8 cellular contexts compared by ENCODE assay signal in genomic region chr12:113299619-113300237, GRCh38. TPM values are rescaled to one million over a fixed set of nuclear protein-coding genes. Genes with fewer than 3 reads are reported as not detected.
DNase-seq lines count a peak whose midpoint lies in the region; ATAC-seq and TF ChIP-seq lines count a peak whose summit lies in the region.

No MANE protein-coding gene starts in this region.

- H3K27ac Mint-ChIP-seq in T-cell, result peak overlapping the region; percentile 46 to 77
- H3K27ac Mint-ChIP-seq in CD4-positive, alpha-beta T cell, result no peak overlapping the region

- H3K4me2 ChIP-seq in GM23248 (ENCODE audit: unreplicated experiment), result peak overlapping the region; percentile 65

- H3F3A ChIP-seq in GM23248 (ENCODE audit: insufficient read depth), result no peaks in the 10 kb centered on the region

- peak; percentile 91 for DNase-seq in GM23248
- DNase-seq in T-cell, result no peak
- DNase-seq in glomerular visceral epithelial cell (ENCODE audit: extremely low spot score), result peak; percentile 91
- DNase-seq in renal cortical epithelial cell (ENCODE audit: low read depth), result peak; percentile 89
- no peak for DNase-seq in mesenteric fat pad (ENCODE audit: low spot score)
- no peak for DNase-seq in CD4-positive, alpha-beta T cell

- no peaks in the 10 kb centered on the region for H3K27me3 ChIP-seq in GM23248 (replicated peaks; ENCODE audit: insufficient read depth)
- H3K27me3 ChIP-seq in CD4-positive, alpha-beta T cell (ENCODE audit: control insufficient read depth, insufficient read depth, low read length), result no peaks in the 10 kb centered on the region

- peaks cover 17% of the 10 kb centered on the region for H3K4me1 ChIP-seq in GM23248 (ENCODE audit: insufficient read depth)

- H3K27me3 Mint-ChIP-seq in T-cell, result no peaks in the 10 kb centered on the region
- H3K27me3 Mint-ChIP-seq in CD4-positive, alpha-beta T cell, result no peaks in the 10 kb centered on the region

- in situ Hi-C loops in GM23248 (cut with MboI), result no loop called here

- H3K79me2 ChIP-seq in GM23248 (ENCODE audit: insufficient read depth), result no peaks in the 10 kb centered on the region

- H3K36me3 Mint-ChIP-seq in T-cell, result peaks cover 25% of the 10 kb centered on the region
- H3K36me3 Mint-ChIP-seq in CD4-positive, alpha-beta T cell (ENCODE audit: low read depth), result peaks cover 65% of the 10 kb centered on the region

- peaks cover 13 to 19% (median 19%) of the 10 kb centered on the region in 3 donors for H3K4me1 Mint-ChIP-seq in T-cell
- peaks cover 15% of the 10 kb centered on the region for H3K4me1 Mint-ChIP-seq in CD4-positive, alpha-beta T cell (ENCODE audit: low read depth)

- no peaks in the 10 kb centered on the region for H3K36me3 ChIP-seq in GM23248 (ENCODE audit: low read depth)

- H3K4me3 Mint-ChIP-seq in T-cell, result no peak overlapping the region
- H3K4me3 Mint-ChIP-seq in CD4-positive, alpha-beta T cell, result no peak overlapping the region

- peak overlapping the region; percentile 84 for H3K27ac ChIP-seq in GM23248
- H3K27ac ChIP-seq in CD4-positive, alpha-beta T cell (ENCODE audit: low read depth, low read length), result no peak overlapping the region

- H3K4me3 ChIP-seq in GM23248, result peak overlapping the region; percentile 11; the same call in 1 of the 2 replicates

- TF ChIP-seq CTCF in CD4-positive, alpha-beta T cell (IDR thresholded peaks at IDR 0.05), result no peak

- H4K20me1 ChIP-seq in GM23248 (ENCODE audit: insufficient read depth), result no peaks in the 10 kb centered on the region

- CTCF ChIA-PET in T-cell (lab: Charles Lee), result no interaction called here
- CTCF ChIA-PET in CD4-positive, alpha-beta T cell (lab: Charles Lee), result no interaction called here

- no peaks in the 10 kb centered on the region for H3K9me3 Mint-ChIP-seq in T-cell
- no peaks in the 10 kb centered on the region for H3K9me3 Mint-ChIP-seq in CD4-positive, alpha-beta T cell

- no peaks in the 10 kb centered on the region for H3K9me3 ChIP-seq in GM23248 (ENCODE audit: low read depth)
- no peaks in the 10 kb centered on the region for H3K9me3 ChIP-seq in CD4-positive, alpha-beta T cell (ENCODE audit: control insufficient read depth, low read length)

- intact Hi-C loops in CD4-positive, alpha-beta T cell (cut with DNase I, micrococcal nuclease), result no loop called here

- ATAC-seq in T-cell (replicated peaks in 1 of 4) (no peak), GM21381 (IDR thresholded peaks at IDR 0.05; ENCODE audit: unreplicated experiment) (no peak), GM18519 (IDR thresholded peaks at IDR 0.05; ENCODE audit: low FRiP score, unreplicated experiment) (no peak)
- no peak for ATAC-seq in CD4-positive, alpha-beta T cell (ENCODE audit: poor library complexity)

- WGBS in GM23248 (ENCODE audit: low coverage in 1 of 2, low lambda C conversion rate in 2 of 2, missing lambda C conversion rate in 2 of 2), 2 experiments, result 10% methylated on average over 14 of the region's 14 CpGs

- POLR2A ChIA-PET in T-cell (lab: Charles Lee), result no interaction called here
- POLR2A ChIA-PET in CD4-positive, alpha-beta T cell (lab: Charles Lee), result no interaction called here

- no peaks in the 10 kb centered on the region for H3K9me2 ChIP-seq in GM23248 (ENCODE audit: insufficient read depth)

- H3K9ac ChIP-seq in GM23248, result peak overlapping the region; percentile 81

- H2AFZ ChIP-seq in GM23248, result peak overlapping the region; percentile 59

RNA-seq across cellular contexts. Expression of gene SLC8B1, which starts 35.2 kb away (rescaled TPM):
- 5.8 and 6.6 TPM in 2 replicates for total RNA-seq in GM23248 (2014; rRNA removed; shearing (Covaris generic))
- 9.0 and 10.9 TPM in 2 replicates for polyA plus RNA-seq in GM23248 (2016; fragmentation: Nextera tagmentation; extraction: Ambion mirVana)
- 100 to 1,000 TPM in 3 of 5 donors, 10 to 100 TPM in 2; 76.7 to 120 (median 102) TPM for total RNA-seq in T-cell
- total RNA-seq in renal cortical epithelial cell, result 22.8 and 43.8 TPM in 2 replicates
- total RNA-seq in mesenteric fat pad, result 28.5 TPM
- 10 to 100 TPM; 85.3 to 92.7 TPM for total RNA-seq in CD4-positive, alpha-beta T cell

RNA-seq across cellular contexts. Expression of gene PLBD2, which starts 58.7 kb away (rescaled TPM):
- total RNA-seq in GM23248 (2014; rRNA removed; shearing (Covaris generic)), result 38.5 and 43.6 TPM in 2 replicates
- 58.5 and 64.9 TPM in 2 replicates for polyA plus RNA-seq in GM23248 (2016; fragmentation: Nextera tagmentation; extraction: Ambion mirVana)
- 10 to 100 TPM; 14.1 to 19.0 (median 15.1) TPM for total RNA-seq in T-cell
- 25.9 and 51.0 TPM in 2 replicates for total RNA-seq in renal cortical epithelial cell
- 62.9 TPM for total RNA-seq in mesenteric fat pad
- total RNA-seq in CD4-positive, alpha-beta T cell, result 10 to 100 TPM; 10.4 to 12.2 TPM

Comparison
In these comparisons a context has a peak if more than half of its experiments do, and no peak if none do; other contexts are left out.
1. DNase-seq: peak in GM23248 (single experiment), glomerular visceral epithelial cell (single experiment) and renal cortical epithelial cell (single experiment); none in T-cell (0 of 34), mesenteric fat pad (single experiment) and CD4-positive, alpha-beta T cell (0 of 10).